In genomic region chr6:88165087-88165876, GRCh38 we compare ENCODE assay signal across 9 cellular contexts. TPM values are rescaled to one million over a fixed set of nuclear protein-coding genes. Genes with fewer than 3 reads are reported as not detected.
A peak's percentile ranks its signal among the peaks of the same experiment; 100 is the strongest.
DNase-seq lines count a peak whose midpoint lies in the region; ATAC-seq and TF ChIP-seq lines count a peak whose summit lies in the region.
"Had no signal": no experiment of that assay in that cellular context is flagged by ENCODE, and none has a peak within 500 bp of the region (broad histone marks: within the 10 kb centered on the region; RNA-seq: fewer than 3 reads in every experiment).

No MANE protein-coding gene starts in this region.

- H3K36me3 ChIP-seq in KMS-11 (ENCODE audit: insufficient read depth), result no peaks in the 10 kb centered on the region

- peaks cover 6% of the 10 kb centered on the region for H3K4me1 ChIP-seq in KMS-11 (ENCODE audit: low read depth, poor library complexity, severe bottlenecking)

- no peaks in the 10 kb centered on the region for H3K27me3 ChIP-seq in KMS-11 (ENCODE audit: insufficient read depth, low read depth)

- H3K27ac ChIP-seq in KMS-11, result no peak overlapping the region
- H3K27ac ChIP-seq: 22Rv1 had no signal

- peaks cover 9% of the 10 kb centered on the region for H3K4me1 Mint-ChIP-seq in nephron

- H3K27me3 Mint-ChIP-seq in nephron (ENCODE audit: low read depth), result peaks cover 72% of the 10 kb centered on the region

- H3K79me2 ChIP-seq in KMS-11 (ENCODE audit: insufficient read depth, low read depth), result no peaks in the 10 kb centered on the region

- peak overlapping the region; percentile 82 to 87 (median 87) for H3K4me3 Mint-ChIP-seq in nephron

- H3K4me2 ChIP-seq in KMS-11, result peak overlapping the region; percentile 84

- H3K9me3 Mint-ChIP-seq in nephron, result no peaks in the 10 kb centered on the region

- DNase-seq in DMS 273 (lab: John Stamatoyannopoulos, UW; ENCODE audit: unreplicated experiment) (peak; percentile 46), DMS 273 treated with DMSO at 0.1 percent for 48 hours (lab: John Stamatoyannopoulos, UW) (no peak), cerebellum (ENCODE audit: low spot score) (peak; percentile 43), HCEC 1CT (no peak), putamen (ENCODE audit: low spot score) (no peak)

- TF ChIP-seq CTCF in KMS-11 (conservative IDR thresholded peaks at IDR 0.05; ENCODE audit: low read depth, low read length) (no peak), nephron (IDR thresholded peaks at IDR 0.05; ENCODE audit: unreplicated experiment in 3 of 3) (no peak)

- no peak for ATAC-seq in HG03097 (IDR thresholded peaks at IDR 0.05; ENCODE audit: low FRiP score, unreplicated experiment)

- H3K27ac Mint-ChIP-seq in nephron, result peak overlapping the region in 2 of 3 experiments; percentile 10 to 20

- no peak overlapping the region; the same call in 1 of the 2 replicates for H3K9ac ChIP-seq in KMS-11

- H3K4me3 ChIP-seq in KMS-11 (IDR thresholded peaks at IDR 0.05; ENCODE audit: insufficient read depth, low read depth, low read length), result no peak overlapping the region

- no peaks in the 10 kb centered on the region for H4K20me1 ChIP-seq in KMS-11 (ENCODE audit: insufficient read depth)

- H2AFZ ChIP-seq in KMS-11 (ENCODE audit: low read depth), result peak overlapping the region; percentile 92

- H3K36me3 Mint-ChIP-seq in nephron (ENCODE audit: low read depth), result no peaks in the 10 kb centered on the region

RNA-seq across cellular contexts. Expression of gene CNR1, which starts 0.9 kb away (rescaled TPM):
- total RNA-seq in cerebellum, result 225 TPM

Comparison
In these comparisons a context has a peak if more than half of its experiments do, and no peak if none do; other contexts are left out.
1. DNase-seq: peak in DMS 273 (single experiment) and cerebellum (single experiment); none in DMS 273 treated with DMSO at 0.1 percent for 48 hours (single experiment), HCEC 1CT (single experiment) and putamen (single experiment).